ENCODE assay signal across 8 cellular contexts in the genomic region with DNA sequence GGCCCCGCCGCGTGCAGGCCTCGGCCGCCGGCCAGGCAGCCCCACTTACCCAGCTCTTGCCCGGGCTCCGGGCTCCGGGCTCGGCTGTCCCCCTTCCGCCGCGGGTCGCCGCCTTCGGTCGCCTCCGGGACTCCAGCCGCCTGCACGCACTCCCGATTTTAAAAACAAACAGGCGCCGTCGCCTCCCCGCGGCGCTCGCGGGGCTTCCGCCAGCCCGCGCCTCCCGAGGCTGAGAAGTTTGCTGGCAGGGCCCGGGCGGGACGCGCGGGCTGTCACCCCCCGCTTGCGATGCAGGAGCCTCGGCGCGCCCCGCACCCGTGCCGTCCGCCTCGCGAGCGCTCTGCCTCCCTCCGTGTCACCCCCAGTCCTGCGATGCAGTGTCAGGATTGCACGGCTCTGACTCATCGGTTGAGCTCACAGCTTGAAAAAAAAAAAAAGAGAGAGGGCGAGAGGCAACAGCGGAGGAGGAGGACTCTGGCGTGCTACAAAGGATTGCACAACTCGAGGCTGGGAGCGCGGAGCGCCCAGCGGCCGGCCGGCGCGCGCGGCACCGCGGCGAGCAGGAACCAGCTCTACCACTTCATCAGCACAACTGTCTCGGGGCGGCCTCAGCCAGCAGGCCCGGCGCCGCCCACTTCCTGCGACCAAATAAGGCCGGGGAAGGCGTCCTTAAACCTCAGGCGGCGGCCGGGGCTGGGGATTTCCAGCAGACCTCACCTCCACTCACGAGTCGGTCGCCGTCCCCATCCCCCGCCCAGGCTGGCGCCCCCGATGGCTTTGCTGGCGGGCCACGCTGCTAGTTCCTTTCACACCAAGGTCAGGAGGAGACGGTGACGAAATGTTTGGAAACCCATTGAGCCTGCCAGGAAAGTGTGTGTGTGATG. TPM values are rescaled to one million over a fixed set of nuclear protein-coding genes. Genes with fewer than 3 reads are reported as not detected.
DNase-seq lines count a peak whose midpoint lies in the region; FAIRE-seq and TF ChIP-seq lines count a peak whose summit lies in the region.

No MANE protein-coding gene starts in this region.

- H3K27ac ChIP-seq in SJSA1 (peak overlapping the region; percentile 89), substantia nigra (ENCODE audit: low read depth, low read length, poor library complexity, severe bottlenecking) (peak overlapping the region; percentile 88)

- no peaks in the 10 kb centered on the region for H3K9me3 ChIP-seq in SJSA1 (replicated peaks)

- DNase-seq in GM10248 (ENCODE audit: extremely low spot score) = peak; percentile 92
- DNase-seq in HFFc6 = peak; percentile 98
- peak; percentile 90 for DNase-seq in NAMALWA (ENCODE audit: low spot score)
- DNase-seq in SJSA1 (ENCODE audit: low read depth in 1 of 2, low spot score in 2 of 2) = peak; percentile 97 to 98
- DNase-seq in activated naive CD4-positive, alpha-beta T cell treated with anti-CD3 and anti-CD28 coated beads for 36 hours = peak; percentile 97
- peak; percentile 88 for DNase-seq in frontal cortex (ENCODE audit: low spot score in 2 of 2)
- peak; percentile 95 for DNase-seq in non-pigmented ciliary epithelial cell (ENCODE audit: low read depth)
- peak in 48 of 49 donors; percentile 43 to 95 (median 82) for DNase-seq in substantia nigra (lab: John Stamatoyannopoulos, UW)

- H3K27ac Mint-ChIP-seq in HFFc6 = peak overlapping the region; percentile 99
- H3K27ac Mint-ChIP-seq in activated naive CD4-positive, alpha-beta T cell treated with anti-CD3 and anti-CD28 coated beads for 36 hours = peak overlapping the region; percentile 99

- peaks cover 13% of the 10 kb centered on the region for H3K36me3 ChIP-seq in SJSA1

- no peaks in the 10 kb centered on the region; the same call in 1 of the 2 replicates for H3K36me3 Mint-ChIP-seq in HFFc6 (ENCODE audit: low read depth)
- peaks cover 16% of the 10 kb centered on the region for H3K36me3 Mint-ChIP-seq in activated naive CD4-positive, alpha-beta T cell treated with anti-CD3 and anti-CD28 coated beads for 36 hours (ENCODE audit: low read depth)

- TF ChIP-seq CTCF in GM10248 (IDR thresholded peaks at IDR 0.05; ENCODE audit: control extremely low read depth, extremely low read depth, low read depth, missing control alignments) = no peak
- peak; percentile 34 for TF ChIP-seq CTCF in HFFc6 (IDR thresholded peaks at IDR 0.05)

- peaks cover 10% of the 10 kb centered on the region for H3K27me3 Mint-ChIP-seq in HFFc6 (ENCODE audit: insufficient read depth)
- no peaks in the 10 kb centered on the region for H3K27me3 Mint-ChIP-seq in activated naive CD4-positive, alpha-beta T cell treated with anti-CD3 and anti-CD28 coated beads for 36 hours (ENCODE audit: low read depth)

- peaks cover 58% of the 10 kb centered on the region for H3K4me1 Mint-ChIP-seq in HFFc6 (ENCODE audit: low read depth)
- H3K4me1 Mint-ChIP-seq in activated naive CD4-positive, alpha-beta T cell treated with anti-CD3 and anti-CD28 coated beads for 36 hours (ENCODE audit: low read depth) = peaks cover 74% of the 10 kb centered on the region

- CTCF ChIA-PET in GM10248 (lab: Yijun Ruan, JAX) = interaction anchor here (0.6 to 9.4 kb wide), 9 partner anchors 8 to 69 kb away, joined by 3 to 102 read pairs (median 22); no protein-coding TSS in a partner anchor
- CTCF ChIA-PET in activated naive CD4-positive, alpha-beta T cell treated with anti-CD3 and anti-CD28 coated beads for 36 hours (lab: Charles Lee) = interaction anchor here (0.6 to 9.6 kb wide), 12 partner anchors 12 to 288 kb away, joined by 3 to 112 read pairs (median 12); no protein-coding TSS in a partner anchor

- FAIRE-seq in frontal cortex (lab: Jason Lieb, UNC) = no peak

- H3K4me3 Mint-ChIP-seq in HFFc6 = peak overlapping the region; percentile 89
- H3K4me3 Mint-ChIP-seq in activated naive CD4-positive, alpha-beta T cell treated with anti-CD3 and anti-CD28 coated beads for 36 hours = peak overlapping the region; percentile 89

- peak overlapping the region; percentile 77 for H3K4me3 ChIP-seq in SJSA1

- no peaks in the 10 kb centered on the region for H3K9me3 Mint-ChIP-seq in HFFc6
- no peaks in the 10 kb centered on the region for H3K9me3 Mint-ChIP-seq in activated naive CD4-positive, alpha-beta T cell treated with anti-CD3 and anti-CD28 coated beads for 36 hours

- POLR2A ChIA-PET in GM10248 (lab: Yijun Ruan, JAX) = interaction anchor here (0.5 to 3.7 kb wide), 10 partner anchors 8 to 1738 kb away, joined by 3 to 44 read pairs (median 4); a partner anchor contains a TSS

- intact Hi-C loops in activated naive CD4-positive, alpha-beta T cell treated with anti-CD3 and anti-CD28 coated beads for 36 hours (cut with micrococcal nuclease) = loop anchor here (1.0 to 5.0 kb wide), 12 partner anchors 19 to 812 kb away; a partner anchor contains a TSS

- peaks cover 64% of the 10 kb centered on the region for H3K4me1 ChIP-seq in SJSA1 (replicated peaks)

- no peaks in the 10 kb centered on the region for H3K27me3 ChIP-seq in SJSA1 (replicated peaks)

RNA-seq across cellular contexts. Expression of a gene that starts 45.8 kb away (rescaled TPM):
- 10 to 100 TPM; 51.1 to 60.9 (median 53.2) TPM for total RNA-seq in HFFc6 (2021; fragmentation: NEBNext Ultra II Directional; extraction: Animal tissue kit (Norgen Biotek cat#: 25700))
- 16.7 and 21.6 TPM in 2 replicates for total RNA-seq in SJSA1 (2014; rRNA removed; shearing (Covaris generic))
- 10 to 100 TPM; 18.5 to 19.2 TPM for total RNA-seq in activated naive CD4-positive, alpha-beta T cell treated with anti-CD3 and anti-CD28 coated beads for 36 hours
- 70.5 TPM for total RNA-seq in frontal cortex

Comparison
In these comparisons a context has a peak if more than half of its experiments do, and no peak if none do; other contexts are left out.
1. Peak in every context shown above with its lines: DNase-seq, H3K4me3 ChIP-seq and H3K27ac ChIP-seq.